In the genomic region with DNA sequence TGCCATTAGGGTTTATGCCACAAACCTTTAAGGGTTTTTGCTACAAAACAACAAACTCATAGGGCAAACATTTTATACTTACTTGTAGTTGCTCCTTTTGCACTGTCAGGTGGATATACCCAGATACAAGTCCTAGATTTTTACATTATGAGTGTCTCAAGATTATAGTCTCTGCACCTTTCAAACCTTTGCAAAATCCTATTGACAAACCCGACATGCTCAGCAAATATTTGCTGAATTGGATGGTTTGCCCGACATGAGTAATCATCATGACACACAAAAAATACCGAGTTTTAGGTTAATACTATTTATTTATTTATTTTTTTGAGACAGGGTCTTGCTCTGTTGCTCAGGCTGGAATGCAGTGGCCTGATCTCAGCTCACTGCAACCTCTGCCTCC, we compare ENCODE assay signal across 8 cellular contexts.
"Had no signal": no experiment of that assay in that cellular context is flagged by ENCODE, and none has a peak within 500 bp of the region (broad histone marks: within the 10 kb centered on the region; RNA-seq: fewer than 3 reads in every experiment).

No MANE protein-coding gene starts in this region.

- DNase-seq: GDM1, GF-D8 had no signal

- H3K4me3 ChIP-seq: GM12878 had no signal

- ATAC-seq: GM12878 had no signal

- FAIRE-seq: G401.6, GM12878, GM12891, GM12892, GM18507, GM19239 had no signal
